ENCODE assay signal across 11 cellular contexts in the genomic region with DNA sequence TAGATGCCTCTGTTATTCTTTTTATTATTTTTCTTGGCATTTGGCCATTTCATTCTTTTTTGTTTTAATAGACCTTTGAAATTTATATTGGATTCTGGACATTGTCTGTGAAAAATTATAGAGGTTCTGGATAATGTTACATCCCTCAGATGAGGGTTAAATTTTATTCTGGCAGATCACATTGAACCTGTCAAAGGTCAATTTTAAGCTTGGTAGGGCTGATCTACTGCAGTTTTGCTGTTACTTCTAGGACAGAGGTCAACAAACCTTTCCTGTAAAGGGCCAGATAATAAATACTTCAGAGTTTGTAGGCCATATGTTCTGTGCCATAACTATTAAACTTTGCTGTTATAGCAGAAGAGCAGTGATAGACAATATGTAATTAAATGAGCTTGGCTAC.
"Had no signal": no experiment of that assay in that cellular context is flagged by ENCODE, and none has a peak within 500 bp of the region (broad histone marks: within the 10 kb centered on the region; RNA-seq: fewer than 3 reads in every experiment).

No MANE protein-coding gene starts in this region.

- H3K36me3 ChIP-seq: HAP-1 had no signal

- H3K4me1 ChIP-seq: HAP-1 had no signal

- ATAC-seq: GM23338, HCT116 had no signal

- H3K9me3 ChIP-seq: HAP-1 had no signal

- H3K4me2 ChIP-seq: GM23338 had no signal

- H2AFZ ChIP-seq: GM23248 had no signal

- H3K27ac ChIP-seq: GM23248 had no signal

- FAIRE-seq: H1, H54 had no signal

- H3K9ac ChIP-seq: GM23248 had no signal

- DNase-seq: GM23248, GOT3, H7, H9, HCEC 1CT, HFFc6 had no signal

- H3K4me3 ChIP-seq: GM23248, GM23338, HAP-1 had no signal
